ENCODE assay signal across 31 cellular contexts in the genomic region with DNA sequence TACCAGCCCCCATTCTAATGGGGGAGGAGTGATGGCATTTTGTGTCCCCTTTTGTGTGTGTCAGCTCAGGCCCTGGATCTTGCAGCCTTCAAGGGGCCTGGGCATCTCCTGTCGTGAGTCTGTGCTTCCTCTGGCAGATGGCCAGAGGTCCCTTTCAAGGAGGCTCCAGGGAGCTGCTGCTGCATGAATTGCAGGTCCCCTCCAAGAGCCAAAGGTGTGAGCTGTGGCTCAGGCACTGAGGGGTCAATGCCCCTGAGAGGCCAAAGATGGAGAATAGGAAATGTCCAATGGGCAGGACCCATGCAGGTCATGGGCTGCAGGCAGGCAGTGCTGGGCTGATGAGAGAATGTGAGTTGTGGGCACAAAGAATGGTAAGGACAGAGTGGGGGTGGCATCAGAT. TPM values are rescaled to one million over a fixed set of nuclear protein-coding genes. Genes with fewer than 3 reads are reported as not detected.
"Had no signal": no experiment of that assay in that cellular context is flagged by ENCODE, and none has a peak within 500 bp of the region (broad histone marks: within the 10 kb centered on the region; RNA-seq: fewer than 3 reads in every experiment).

No MANE protein-coding gene starts in this region.

- H3K4me1 ChIP-seq: prostate gland, stomach, thyroid gland, upper lobe of right lung had no signal

- H3K36me3 ChIP-seq: neutrophil, ovary, prostate gland, stomach, thyroid gland, upper lobe of right lung had no signal

- DNase-seq: activated CD4-positive, alpha-beta memory T cell treated with anti-CD3 and anti-CD28 coated beads, Interleukin-2, amount 10 ng/mL, durations not matched to agents 7 days and 5 days; activated CD4-positive, alpha-beta T cell treated with anti-CD3 and anti-CD28 coated beads for 1 hour; activated CD4-positive, alpha-beta T cell treated with anti-CD3 and anti-CD28 coated beads, Interleukin-2, amount 10 ng/mL, durations not matched to agents 7 days and 5 days; activated CD8-positive, alpha-beta memory T cell treated with anti-CD3 and anti-CD28 coated beads, Interleukin-2, amount 50 U/mL, for 48 hours; activated gamma-delta T cell treated with Interleukin-2 at 50 U/mL for 16 hours; activated naive CD4-positive, alpha-beta T cell treated with anti-CD3 and anti-CD28 coated beads, Interleukin-2, amount 50 U/mL, for 16 hours; activated T-cell treated with anti-CD3 and anti-CD28 coated beads, Interleukin-2, amount 50 U/mL, for 24 hours; amniotic stem cell; central memory CD4-positive, alpha-beta T cell; endodermal cell; foreskin fibroblast; head of caudate nucleus; hypothalamus; immature natural killer cell; naive B cell; nephron progenitor cell; retina; stimulated activated CD4-positive, alpha-beta T cell treated with anti-CD3 and anti-CD28 coated beads, Interleukin-15, amount 100 ng/mL, for 24 hours; stimulated activated CD4-positive, alpha-beta T cell treated with anti-CD3 and anti-CD28 coated beads, Interleukin-2, amount 100 ng/mL, for 24 hours; stimulated activated naive B cell treated with anti-CD40 and anti-IgM and Interleukin-4, amounts not matched to agents 10 μg/mL and 1 μg/mL and 100 μg/mL, for 72 hours; stomach; T-helper 2 cell; thyroid gland; upper lobe of right lung had no signal

- H3K27ac ChIP-seq: neutrophil, ovary, prostate gland, thyroid gland, upper lobe of right lung had no signal

- H3K27me3 ChIP-seq: neutrophil, ovary, stomach, thyroid gland, upper lobe of right lung had no signal

- ATAC-seq: esophagus mucosa, upper lobe of right lung, WTC11 had no signal

- H3K4me3 ChIP-seq: ovary, prostate gland, smooth muscle cell, stomach, thyroid gland, upper lobe of right lung had no signal

- H3K9me3 ChIP-seq: neutrophil, ovary, prostate gland, stomach, thyroid gland, upper lobe of right lung had no signal

RNA-seq across cellular contexts. Expression of gene MAB21L4, which starts 10.4 kb away (rescaled TPM):
- total RNA-seq: activated CD4-positive, alpha-beta memory T cell treated with anti-CD3 and anti-CD28 coated beads, Interleukin-2, amount 10 ng/mL, durations not matched to agents 7 days and 5 days; activated CD4-positive, alpha-beta T cell treated with anti-CD3 and anti-CD28 coated beads, Interleukin-2, amount 10 ng/mL, durations not matched to agents 7 days and 5 days; WTC11 had no signal
- polyA plus RNA-seq: immature natural killer cell had no signal

RNA-seq across cellular contexts. Expression of gene AGXT, which starts 16.9 kb away (rescaled TPM):
- total RNA-seq: activated CD4-positive, alpha-beta memory T cell treated with anti-CD3 and anti-CD28 coated beads, Interleukin-2, amount 10 ng/mL, durations not matched to agents 7 days and 5 days; activated CD4-positive, alpha-beta T cell treated with anti-CD3 and anti-CD28 coated beads, Interleukin-2, amount 10 ng/mL, durations not matched to agents 7 days and 5 days; esophagus mucosa; mesothelial cell of epicardium; prostate gland; smooth muscle cell; stomach; thyroid gland; upper lobe of right lung had no signal
- polyA plus RNA-seq: immature natural killer cell, smooth muscle cell, stomach had no signal

RNA-seq across cellular contexts. Expression of gene CROCC2, which starts 20.6 kb away (rescaled TPM):
- total RNA-seq: activated CD4-positive, alpha-beta memory T cell treated with anti-CD3 and anti-CD28 coated beads, Interleukin-2, amount 10 ng/mL, durations not matched to agents 7 days and 5 days; activated CD4-positive, alpha-beta T cell treated with anti-CD3 and anti-CD28 coated beads, Interleukin-2, amount 10 ng/mL, durations not matched to agents 7 days and 5 days; endodermal cell; smooth muscle cell; thyroid gland; WTC11 had no signal
- polyA plus RNA-seq: immature natural killer cell, smooth muscle cell had no signal
